ENCODE assay signal across 2 cellular contexts in the genomic region with DNA sequence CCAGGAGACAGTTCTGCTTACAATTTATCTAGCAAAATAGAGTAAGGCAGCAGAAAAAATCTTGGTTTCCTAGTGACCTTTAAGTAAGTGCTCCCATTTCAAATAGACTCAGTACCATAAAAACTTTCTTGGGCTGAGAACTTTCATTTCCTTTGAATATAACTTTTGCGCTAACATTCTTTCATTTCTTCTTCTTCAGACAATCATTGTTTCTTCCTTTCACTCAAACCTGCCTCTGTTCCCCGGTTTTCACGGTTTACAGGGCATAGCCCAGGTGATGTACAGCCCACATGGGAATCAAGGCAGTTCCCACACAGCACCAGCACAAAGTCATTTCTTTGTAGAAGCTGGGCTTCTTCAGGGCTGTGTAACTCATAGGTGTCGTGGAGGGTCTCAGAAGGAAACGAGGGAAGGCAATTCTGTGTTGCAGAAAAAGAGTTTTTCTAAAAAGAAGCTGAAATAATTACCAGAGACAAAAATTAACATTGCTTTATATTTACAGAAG.
A peak's percentile ranks its signal among the peaks of the same experiment; 100 is the strongest.
TF ChIP-seq lines count a peak whose summit lies in the region.

No MANE protein-coding gene starts in this region.

TF ChIP-seq in IMR-90, 13 proteins besides CTCF, POLR2A, EP300 and RAD21:
- TF ChIP-seq, protein P1, sequence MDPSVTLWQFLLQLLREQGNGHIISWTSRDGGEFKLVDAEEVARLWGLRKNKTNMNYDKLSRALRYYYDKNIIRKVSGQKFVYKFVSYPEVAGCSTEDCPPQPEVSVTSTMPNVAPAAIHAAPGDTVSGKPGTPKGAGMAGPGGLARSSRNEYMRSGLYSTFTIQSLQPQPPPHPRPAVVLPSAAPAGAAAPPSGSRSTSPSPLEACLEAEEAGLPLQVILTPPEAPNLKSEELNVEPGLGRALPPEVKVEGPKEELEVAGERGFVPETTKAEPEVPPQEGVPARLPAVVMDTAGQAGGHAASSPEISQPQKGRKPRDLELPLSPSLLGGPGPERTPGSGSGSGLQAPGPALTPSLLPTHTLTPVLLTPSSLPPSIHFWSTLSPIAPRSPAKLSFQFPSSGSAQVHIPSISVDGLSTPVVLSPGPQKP (IDR thresholded peaks at IDR 0.05; ENCODE audit: borderline replicate concordance, low read depth, low read length): no peak
- TF ChIP-seq RCOR1 (IDR thresholded peaks at IDR 0.05; ENCODE audit: insufficient replicate concordance, low read length) (no peak), MXI1 (IDR thresholded peaks at IDR 0.05; ENCODE audit: borderline replicate concordance, low read depth, low read length) (no peak), NFE2L2 (IDR thresholded peaks at IDR 0.05; ENCODE audit: low read depth, low read length) (no peak), CHD1 (IDR thresholded peaks at IDR 0.05; ENCODE audit: low read depth, low read length) (no peak), MAFK (IDR thresholded peaks at IDR 0.05; ENCODE audit: low read depth, low read length) (no peak), BHLHE40 (IDR thresholded peaks at IDR 0.05; ENCODE audit: low read depth, low read length) (no peak), SMC3 (IDR thresholded peaks at IDR 0.05; ENCODE audit: low read depth, low read length) (no peak), CEBPB (IDR thresholded peaks at IDR 0.05; ENCODE audit: low read depth, low read length) (no peak), FOS (IDR thresholded peaks at IDR 0.05; ENCODE audit: low read depth, low read length) (no peak), RFX5 (IDR thresholded peaks at IDR 0.05; ENCODE audit: low read depth, low read length) (no peak), MAZ (IDR thresholded peaks at IDR 0.05; ENCODE audit: borderline replicate concordance, low read depth, low read length) (no peak)
- TF ChIP-seq, protein P2, sequence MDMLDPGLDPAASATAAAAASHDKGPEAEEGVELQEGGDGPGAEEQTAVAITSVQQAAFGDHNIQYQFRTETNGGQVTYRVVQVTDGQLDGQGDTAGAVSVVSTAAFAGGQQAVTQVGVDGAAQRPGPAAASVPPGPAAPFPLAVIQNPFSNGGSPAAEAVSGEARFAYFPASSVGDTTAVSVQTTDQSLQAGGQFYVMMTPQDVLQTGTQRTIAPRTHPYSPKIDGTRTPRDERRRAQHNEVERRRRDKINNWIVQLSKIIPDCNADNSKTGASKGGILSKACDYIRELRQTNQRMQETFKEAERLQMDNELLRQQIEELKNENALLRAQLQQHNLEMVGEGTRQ (IDR thresholded peaks at IDR 0.05; ENCODE audit: low read depth, low read length): no peak
TF ChIP-seq in IMR-90: peak in this region for 0.

TF ChIP-seq in GM12878, 131 proteins besides CTCF, POLR2A, EP300 and RAD21:
- TF ChIP-seq ZNF24 (IDR thresholded peaks at IDR 0.05) (peak; percentile 95), EED (IDR thresholded peaks at IDR 0.05; ENCODE audit: low read depth) (no peak), BRCA1 (IDR thresholded peaks at IDR 0.05; ENCODE audit: low read depth, low read length) (no peak), HCFC1 (IDR thresholded peaks at IDR 0.05; ENCODE audit: low read length) (no peak), SMARCA5 (IDR thresholded peaks at IDR 0.05) (no peak), BCL11A (IDR thresholded peaks at IDR 0.05; ENCODE audit: low read depth, low read length) (no peak), MXI1 (IDR thresholded peaks at IDR 0.05; ENCODE audit: low read depth, low read length) (no peak), MEF2B (IDR thresholded peaks at IDR 0.05; ENCODE audit: partially characterized antibody, poor library complexity, severe bottlenecking) (peak; percentile 84), TAF1 (IDR thresholded peaks at IDR 0.05; ENCODE audit: borderline replicate concordance, low read depth, low read length) (no peak)
